2 cellular contexts compared by ENCODE assay signal in the genomic region with DNA sequence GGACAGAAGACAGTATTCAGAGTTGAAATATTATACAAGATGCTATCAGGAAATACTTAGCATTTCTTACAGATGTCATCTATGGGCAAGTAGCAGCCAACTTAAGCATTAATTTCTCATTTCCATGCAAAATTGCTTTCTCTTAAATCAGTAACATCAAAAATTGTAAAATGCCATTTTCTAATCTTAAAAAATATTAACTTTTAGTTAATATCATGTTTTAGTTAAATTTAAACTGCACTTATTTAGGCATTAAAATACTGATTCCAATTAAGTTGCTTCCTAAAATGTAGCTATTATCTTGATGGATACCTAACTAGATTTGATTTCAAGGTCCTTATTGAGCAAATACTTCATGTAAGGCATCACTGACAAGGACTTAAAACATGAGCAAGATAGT.
TF ChIP-seq lines count a peak whose summit lies in the region.

No MANE protein-coding gene starts in this region.

TF ChIP-seq in SK-N-SH treated with all-trans-retinoic acid at 6 μM for 48 hours, 23 proteins besides CTCF, POLR2A, EP300 and RAD21 (continued from another document):
- TF ChIP-seq, protein P1, sequence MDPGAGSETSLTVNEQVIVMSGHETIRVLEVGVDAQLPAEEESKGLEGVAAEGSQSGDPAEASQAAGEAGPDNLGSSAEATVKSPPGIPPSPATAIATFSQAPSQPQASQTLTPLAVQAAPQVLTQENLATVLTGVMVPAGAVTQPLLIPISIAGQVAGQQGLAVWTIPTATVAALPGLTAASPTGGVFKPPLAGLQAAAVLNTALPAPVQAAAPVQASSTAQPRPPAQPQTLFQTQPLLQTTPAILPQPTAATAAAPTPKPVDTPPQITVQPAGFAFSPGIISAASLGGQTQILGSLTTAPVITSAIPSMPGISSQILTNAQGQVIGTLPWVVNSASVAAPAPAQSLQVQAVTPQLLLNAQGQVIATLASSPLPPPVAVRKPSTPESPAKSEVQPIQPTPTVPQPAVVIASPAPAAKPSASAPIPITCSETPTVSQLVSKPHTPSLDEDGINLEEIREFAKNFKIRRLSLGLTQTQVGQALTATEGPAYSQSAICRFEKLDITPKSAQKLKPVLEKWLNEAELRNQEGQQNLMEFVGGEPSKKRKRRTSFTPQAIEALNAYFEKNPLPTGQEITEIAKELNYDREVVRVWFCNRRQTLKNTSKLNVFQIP (CRISPR knock-in tag; IDR thresholded peaks at IDR 0.05; ENCODE audit: borderline replicate concordance, low read depth) = no peak
- TF ChIP-seq ISL1 (CRISPR knock-in tag; IDR thresholded peaks at IDR 0.05) (peak; percentile 93), ZFP3 (CRISPR knock-in tag; IDR thresholded peaks at IDR 0.05) (no peak), SNAI2 (CRISPR knock-in tag; IDR thresholded peaks at IDR 0.05) (peak; percentile 16; the same call in 1 of the 2 replicates), ESRRG (CRISPR knock-in tag; IDR thresholded peaks at IDR 0.05) (no peak), RARB (CRISPR knock-in tag; IDR thresholded peaks at IDR 0.05) (no peak), TCF4 (CRISPR knock-in tag; IDR thresholded peaks at IDR 0.05; ENCODE audit: borderline replicate concordance) (no peak)
- TF ChIP-seq, protein P2, sequence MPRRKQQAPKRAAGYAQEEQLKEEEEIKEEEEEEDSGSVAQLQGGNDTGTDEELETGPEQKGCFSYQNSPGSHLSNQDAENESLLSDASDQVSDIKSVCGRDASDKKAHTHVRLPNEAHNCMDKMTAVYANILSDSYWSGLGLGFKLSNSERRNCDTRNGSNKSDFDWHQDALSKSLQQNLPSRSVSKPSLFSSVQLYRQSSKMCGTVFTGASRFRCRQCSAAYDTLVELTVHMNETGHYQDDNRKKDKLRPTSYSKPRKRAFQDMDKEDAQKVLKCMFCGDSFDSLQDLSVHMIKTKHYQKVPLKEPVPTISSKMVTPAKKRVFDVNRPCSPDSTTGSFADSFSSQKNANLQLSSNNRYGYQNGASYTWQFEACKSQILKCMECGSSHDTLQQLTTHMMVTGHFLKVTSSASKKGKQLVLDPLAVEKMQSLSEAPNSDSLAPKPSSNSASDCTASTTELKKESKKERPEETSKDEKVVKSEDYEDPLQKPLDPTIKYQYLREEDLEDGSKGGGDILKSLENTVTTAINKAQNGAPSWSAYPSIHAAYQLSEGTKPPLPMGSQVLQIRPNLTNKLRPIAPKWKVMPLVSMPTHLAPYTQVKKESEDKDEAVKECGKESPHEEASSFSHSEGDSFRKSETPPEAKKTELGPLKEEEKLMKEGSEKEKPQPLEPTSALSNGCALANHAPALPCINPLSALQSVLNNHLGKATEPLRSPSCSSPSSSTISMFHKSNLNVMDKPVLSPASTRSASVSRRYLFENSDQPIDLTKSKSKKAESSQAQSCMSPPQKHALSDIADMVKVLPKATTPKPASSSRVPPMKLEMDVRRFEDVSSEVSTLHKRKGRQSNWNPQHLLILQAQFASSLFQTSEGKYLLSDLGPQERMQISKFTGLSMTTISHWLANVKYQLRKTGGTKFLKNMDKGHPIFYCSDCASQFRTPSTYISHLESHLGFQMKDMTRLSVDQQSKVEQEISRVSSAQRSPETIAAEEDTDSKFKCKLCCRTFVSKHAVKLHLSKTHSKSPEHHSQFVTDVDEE (CRISPR knock-in tag; IDR thresholded peaks at IDR 0.05) = no peak

TF ChIP-seq in SK-N-SH, 30 proteins besides CTCF, POLR2A, EP300 and RAD21 (continued from another document):
- TF ChIP-seq, protein P3, sequence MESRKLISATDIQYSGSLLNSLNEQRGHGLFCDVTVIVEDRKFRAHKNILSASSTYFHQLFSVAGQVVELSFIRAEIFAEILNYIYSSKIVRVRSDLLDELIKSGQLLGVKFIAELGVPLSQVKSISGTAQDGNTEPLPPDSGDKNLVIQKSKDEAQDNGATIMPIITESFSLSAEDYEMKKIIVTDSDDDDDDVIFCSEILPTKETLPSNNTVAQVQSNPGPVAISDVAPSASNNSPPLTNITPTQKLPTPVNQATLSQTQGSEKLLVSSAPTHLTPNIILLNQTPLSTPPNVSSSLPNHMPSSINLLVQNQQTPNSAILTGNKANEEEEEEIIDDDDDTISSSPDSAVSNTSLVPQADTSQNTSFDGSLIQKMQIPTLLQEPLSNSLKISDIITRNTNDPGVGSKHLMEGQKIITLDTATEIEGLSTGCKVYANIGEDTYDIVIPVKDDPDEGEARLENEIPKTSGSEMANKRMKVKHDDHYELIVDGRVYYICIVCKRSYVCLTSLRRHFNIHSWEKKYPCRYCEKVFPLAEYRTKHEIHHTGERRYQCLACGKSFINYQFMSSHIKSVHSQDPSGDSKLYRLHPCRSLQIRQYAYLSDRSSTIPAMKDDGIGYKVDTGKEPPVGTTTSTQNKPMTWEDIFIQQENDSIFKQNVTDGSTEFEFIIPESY (IDR thresholded peaks at IDR 0.05; ENCODE audit: borderline replicate concordance, low read depth) = no peak
TF ChIP-seq in SK-N-SH: peak in this region for 0.
